10 cellular contexts compared by ENCODE assay signal in the genomic region with DNA sequence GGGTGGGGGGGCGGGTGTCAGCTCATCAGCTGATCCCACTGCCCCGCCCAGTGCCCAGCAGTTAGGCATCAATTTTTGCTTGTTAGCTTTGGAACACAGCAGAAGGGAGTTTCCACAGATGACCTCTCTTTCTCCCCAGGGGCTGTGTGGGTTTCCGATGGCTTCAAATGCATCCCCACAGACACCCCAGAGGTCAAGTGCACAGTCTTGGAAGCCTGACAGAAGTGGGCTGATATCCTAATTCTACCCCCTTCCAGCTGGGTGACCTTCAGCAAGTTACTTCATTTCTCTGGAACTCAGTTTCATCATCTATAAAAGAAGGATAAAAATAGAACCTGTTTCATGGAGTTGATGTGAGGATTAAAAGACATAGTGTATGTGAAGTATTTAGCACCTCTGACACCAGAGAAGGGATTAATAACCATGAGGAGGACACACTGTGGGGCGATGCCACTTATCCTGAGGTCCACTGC. TPM values are rescaled to one million over a fixed set of nuclear protein-coding genes. Genes with fewer than 3 reads are reported as not detected.
DNase-seq lines count a peak whose midpoint lies in the region; ATAC-seq and TF ChIP-seq lines count a peak whose summit lies in the region.
"Had no signal": no experiment of that assay in that cellular context is flagged by ENCODE, and none has a peak within 500 bp of the region (broad histone marks: within the 10 kb centered on the region; RNA-seq: fewer than 3 reads in every experiment).

No MANE protein-coding gene starts in this region.

- 0 out of 2 replicates have a peak overlapping the region, but pooled peaks have one; percentile 52 for H3K27ac Mint-ChIP-seq in WTC11
- H3K27ac Mint-ChIP-seq: T-helper 1 cell treated with Interleukin-12 subunit alpha and Interleukin-12 subunit beta and Interleukin-4 antibody, amounts not matched to agents 30 μg/mL and 1 μg/mL, for 36 hours had no signal

- H3K4me1 Mint-ChIP-seq in WTC11: peaks cover 79% of the 10 kb centered on the region

- H3K9me3 ChIP-seq in prostate gland (no peaks in the 10 kb centered on the region), tibial nerve (no peaks in the 10 kb centered on the region)

- TF ChIP-seq POLR2A in prostate gland (IDR thresholded peaks at IDR 0.05): no peak
- TF ChIP-seq POLR2A in tibial nerve (IDR thresholded peaks at IDR 0.05): no peak

- intact Hi-C loops in prostate gland (cut with DNase I): no loop called here

- POLR2A ChIA-PET in WTC11 (lab: Charles Lee): no interaction called here

- no peaks in the 10 kb centered on the region for H3K9me3 Mint-ChIP-seq in WTC11
- H3K9me3 Mint-ChIP-seq: T-helper 1 cell treated with Interleukin-12 subunit alpha and Interleukin-12 subunit beta and Interleukin-4 antibody, amounts not matched to agents 30 μg/mL and 1 μg/mL, for 36 hours had no signal

- WGBS in prostate gland: 77% methylated on average over 4 of the region's 4 CpGs
- 64 to 69% methylated on average over 4 of the region's 4 CpGs for WGBS in tibial nerve, 2 donors

- H3K27ac ChIP-seq in prostate gland (peak overlapping the region; percentile 86 to 90), tibial nerve (no peak overlapping the region)

- CTCF ChIA-PET in WTC11 (lab: Charles Lee): no interaction called here

- TF ChIP-seq CTCF in WTC11 (IDR thresholded peaks at IDR 0.05) (no peak), prostate gland (IDR thresholded peaks at IDR 0.05) (no peak), tibial nerve (IDR thresholded peaks at IDR 0.05) (no peak)

- H3K4me3 Mint-ChIP-seq in WTC11: no peak overlapping the region
- H3K4me3 Mint-ChIP-seq: T-helper 1 cell treated with Interleukin-12 subunit alpha and Interleukin-12 subunit beta and Interleukin-4 antibody, amounts not matched to agents 30 μg/mL and 1 μg/mL, for 36 hours had no signal

- no peaks in the 10 kb centered on the region for H3K36me3 ChIP-seq in prostate gland
- H3K36me3 ChIP-seq in tibial nerve: no peaks in the 10 kb centered on the region

- no peak for TF ChIP-seq EP300 in tibial nerve (IDR thresholded peaks at IDR 0.05)

- ATAC-seq in GM18517 (IDR thresholded peaks at IDR 0.05; ENCODE audit: unreplicated experiment) (peak; percentile 58), HG02642 (IDR thresholded peaks at IDR 0.05; ENCODE audit: poor library complexity, unreplicated experiment) (peak; percentile 49), WTC11 (no peak), esophagus mucosa (no peak), HG03565 (IDR thresholded peaks at IDR 0.05; ENCODE audit: unreplicated experiment) (no peak)

- H3K36me3 Mint-ChIP-seq in WTC11: peaks cover 44% of the 10 kb centered on the region

- H3K27me3 Mint-ChIP-seq in WTC11 (ENCODE audit: low read depth): no peaks in the 10 kb centered on the region

- H3K4me3 ChIP-seq in prostate gland (no peak overlapping the region), tibial nerve (no peak overlapping the region)

- DNase-seq in WTC11 (ENCODE audit: low spot score) (no peak), prostate gland (ENCODE audit: low spot score) (no peak), tibial nerve (ENCODE audit: low spot score in 2 of 2) (no peak), cerebellar nuclear complex (lab: John Stamatoyannopoulos, UW) (no peak)
- DNase-seq: activated naive CD4-positive, alpha-beta T cell treated with Interleukin-2 at 50 U/mL for 16 hours had no signal

- H3K4me1 ChIP-seq in prostate gland (replicated peaks): peaks cover 10% of the 10 kb centered on the region
- H3K4me1 ChIP-seq in tibial nerve: peaks cover 0 to 18% (median 2%) of the 10 kb centered on the region in 4 donors

- no peaks in the 10 kb centered on the region for H3K27me3 ChIP-seq in prostate gland (replicated peaks; ENCODE audit: insufficient read depth)
- H3K27me3 ChIP-seq in tibial nerve: no peaks in the 10 kb centered on the region

TF ChIP-seq in WTC11, 78 proteins besides CTCF, POLR2A, EP300 and RAD21:
- TF ChIP-seq, protein P1, sequence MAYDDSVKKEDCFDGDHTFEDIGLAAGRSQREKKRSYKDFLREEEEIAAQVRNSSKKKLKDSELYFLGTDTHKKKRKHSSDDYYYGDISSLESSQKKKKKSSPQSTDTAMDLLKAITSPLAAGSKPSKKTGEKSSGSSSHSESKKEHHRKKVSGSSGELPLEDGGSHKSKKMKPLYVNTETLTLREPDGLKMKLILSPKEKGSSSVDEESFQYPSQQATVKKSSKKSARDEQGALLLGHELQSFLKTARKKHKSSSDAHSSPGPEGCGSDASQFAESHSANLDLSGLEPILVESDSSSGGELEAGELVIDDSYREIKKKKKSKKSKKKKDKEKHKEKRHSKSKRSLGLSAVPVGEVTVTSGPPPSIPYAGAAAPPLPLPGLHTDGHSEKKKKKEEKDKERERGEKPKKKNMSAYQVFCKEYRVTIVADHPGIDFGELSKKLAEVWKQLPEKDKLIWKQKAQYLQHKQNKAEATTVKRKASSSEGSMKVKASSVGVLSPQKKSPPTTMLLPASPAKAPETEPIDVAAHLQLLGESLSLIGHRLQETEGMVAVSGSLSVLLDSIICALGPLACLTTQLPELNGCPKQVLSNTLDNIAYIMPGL (CRISPR knock-in tag; IDR thresholded peaks at IDR 0.05): no peak
- TF ChIP-seq, protein P2, sequence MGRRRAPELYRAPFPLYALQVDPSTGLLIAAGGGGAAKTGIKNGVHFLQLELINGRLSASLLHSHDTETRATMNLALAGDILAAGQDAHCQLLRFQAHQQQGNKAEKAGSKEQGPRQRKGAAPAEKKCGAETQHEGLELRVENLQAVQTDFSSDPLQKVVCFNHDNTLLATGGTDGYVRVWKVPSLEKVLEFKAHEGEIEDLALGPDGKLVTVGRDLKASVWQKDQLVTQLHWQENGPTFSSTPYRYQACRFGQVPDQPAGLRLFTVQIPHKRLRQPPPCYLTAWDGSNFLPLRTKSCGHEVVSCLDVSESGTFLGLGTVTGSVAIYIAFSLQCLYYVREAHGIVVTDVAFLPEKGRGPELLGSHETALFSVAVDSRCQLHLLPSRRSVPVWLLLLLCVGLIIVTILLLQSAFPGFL (CRISPR knock-in tag; IDR thresholded peaks at IDR 0.05; ENCODE audit: borderline replicate concordance): no peak
- TF ChIP-seq, protein P3, sequence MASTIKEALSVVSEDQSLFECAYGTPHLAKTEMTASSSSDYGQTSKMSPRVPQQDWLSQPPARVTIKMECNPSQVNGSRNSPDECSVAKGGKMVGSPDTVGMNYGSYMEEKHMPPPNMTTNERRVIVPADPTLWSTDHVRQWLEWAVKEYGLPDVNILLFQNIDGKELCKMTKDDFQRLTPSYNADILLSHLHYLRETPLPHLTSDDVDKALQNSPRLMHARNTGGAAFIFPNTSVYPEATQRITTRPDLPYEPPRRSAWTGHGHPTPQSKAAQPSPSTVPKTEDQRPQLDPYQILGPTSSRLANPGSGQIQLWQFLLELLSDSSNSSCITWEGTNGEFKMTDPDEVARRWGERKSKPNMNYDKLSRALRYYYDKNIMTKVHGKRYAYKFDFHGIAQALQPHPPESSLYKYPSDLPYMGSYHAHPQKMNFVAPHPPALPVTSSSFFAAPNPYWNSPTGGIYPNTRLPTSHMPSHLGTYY (CRISPR knock-in tag; IDR thresholded peaks at IDR 0.05): no peak

RNA-seq across cellular contexts. Expression of a gene that starts 22.0 kb away (rescaled TPM):
- 21.4 to 26.2 TPM (median 22.5 TPM) in 3 replicates for total RNA-seq in WTC11 (2021)
- 1 to 10 TPM; 3.2 to 6.7 TPM for total RNA-seq in prostate gland
- 40.5 TPM for total RNA-seq in esophagus mucosa
- 1 to 10 TPM; 3.9 to 6.9 (median 5.4) TPM for total RNA-seq in tibial nerve

Comparison
In these comparisons a context has a peak if more than half of its experiments do, and no peak if none do; other contexts are left out.
1. ATAC-seq: peak in GM18517 (single experiment) and HG02642 (single experiment); none in WTC11 (single experiment), esophagus mucosa (single experiment) and HG03565 (single experiment).
2. H3K27ac ChIP-seq: peak in prostate gland (2 of 2); none in tibial nerve (0 of 4).